Comparison of ENCODE assay signal across 1 cellular context in genomic region chr13:73972503-73972902, GRCh38.
TF ChIP-seq lines count a peak whose summit lies in the region.

No MANE protein-coding gene starts in this region.

TF ChIP-seq in HepG2, 621 proteins besides CTCF, POLR2A, EP300 and RAD21 (continued from another document):
- no peak for TF ChIP-seq TRIM22 (IDR thresholded peaks at IDR 0.05)
- TF ChIP-seq NR2C2 (CRISPR knock-in tag; IDR thresholded peaks at IDR 0.05; ENCODE audit: borderline replicate concordance) = 0 out of 2 replicates have a peak, but pooled peaks have one; percentile 21
- TF ChIP-seq AHR (CRISPR knock-in tag; IDR thresholded peaks at IDR 0.05) = no peak
- no peak for TF ChIP-seq TEAD2 (CRISPR knock-in tag; IDR thresholded peaks at IDR 0.05)
- TF ChIP-seq AHDC1 (CRISPR knock-in tag; IDR thresholded peaks at IDR 0.05; ENCODE audit: borderline replicate concordance) = peak; percentile 78; the same call in 1 of the 2 replicates
- TF ChIP-seq ZNF788 (CRISPR knock-in tag; IDR thresholded peaks at IDR 0.05; ENCODE audit: borderline replicate concordance) = no peak
- TF ChIP-seq ZFP90 (CRISPR knock-in tag; IDR thresholded peaks at IDR 0.05; ENCODE audit: borderline replicate concordance) = no peak
- 0 out of 2 replicates have a peak, but pooled peaks have one; percentile 17 for TF ChIP-seq ISL2 (CRISPR knock-in tag; IDR thresholded peaks at IDR 0.05)
- 0 out of 2 replicates have a peak, but pooled peaks have one; percentile 35 for TF ChIP-seq FOXJ3 (CRISPR knock-in tag; IDR thresholded peaks at IDR 0.05; ENCODE audit: borderline replicate concordance)
- TF ChIP-seq NR2F2 (IDR thresholded peaks at IDR 0.05; ENCODE audit: borderline replicate concordance, low read depth) = peak; percentile 92
- TF ChIP-seq GATAD2A (CRISPR knock-in tag; IDR thresholded peaks at IDR 0.05) = peak; percentile 66
- peak; percentile 79 for TF ChIP-seq FOSL2 (CRISPR knock-in tag; IDR thresholded peaks at IDR 0.05)
- TF ChIP-seq MED1 (CRISPR knock-in tag; IDR thresholded peaks at IDR 0.05) = 0 out of 2 replicates have a peak, but pooled peaks have one; percentile 26
- TF ChIP-seq ZNF607 (CRISPR knock-in tag; IDR thresholded peaks at IDR 0.05; ENCODE audit: borderline replicate concordance) = no peak
- no peak for TF ChIP-seq ATF2 (CRISPR knock-in tag; IDR thresholded peaks at IDR 0.05)
- TF ChIP-seq ZUFSP (CRISPR knock-in tag; IDR thresholded peaks at IDR 0.05; ENCODE audit: borderline replicate concordance) = no peak
